Comparison of ENCODE assay signal across 8 cellular contexts in the genomic region with DNA sequence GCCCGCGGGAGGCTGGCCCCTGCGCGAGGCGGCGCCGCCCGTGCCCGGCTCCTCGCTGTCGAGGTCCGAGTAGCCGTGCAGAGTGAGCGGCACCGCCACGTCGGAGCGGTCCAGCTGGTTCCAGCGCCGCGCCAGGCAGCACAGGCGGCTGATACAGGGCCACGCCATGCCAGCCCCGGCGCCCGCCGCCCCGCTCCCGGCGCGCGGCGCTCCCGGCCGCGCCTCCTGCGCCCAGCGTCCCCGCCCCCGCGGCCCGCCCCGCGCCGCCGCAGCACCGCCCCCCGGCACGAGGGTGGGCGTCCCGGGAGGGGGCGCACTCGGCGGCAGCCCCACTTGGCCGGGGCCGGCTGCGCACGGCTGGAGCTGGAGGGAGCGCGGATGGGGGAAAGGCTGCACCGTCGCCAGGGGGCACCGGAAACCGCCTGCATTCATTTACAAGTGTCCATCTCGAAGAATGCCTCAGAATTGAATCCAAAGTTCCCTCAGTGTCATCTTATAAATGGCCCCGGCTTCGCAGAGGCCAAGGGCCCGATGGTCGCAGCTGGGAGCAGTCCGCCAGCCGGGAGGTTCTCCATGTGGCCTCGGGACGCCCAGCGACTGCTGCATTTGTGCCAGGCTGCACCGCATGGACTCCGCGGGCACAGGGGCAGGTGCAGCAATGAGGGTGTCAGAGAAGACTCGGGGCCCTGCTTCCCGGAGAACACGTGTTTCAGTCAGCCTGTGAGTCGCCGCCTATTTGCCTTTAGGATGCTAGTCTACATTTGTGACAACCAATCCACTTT. TPM values are rescaled to one million over a fixed set of nuclear protein-coding genes. Genes with fewer than 3 reads are reported as not detected.
DNase-seq lines count a peak whose midpoint lies in the region; ATAC-seq and TF ChIP-seq lines count a peak whose summit lies in the region.

A gene (minus strand): TSS at position 198 of the 782 bp plus-strand sequence. CDS start 30 bp downstream, at position 168.

- ATAC-seq in GM18505 (IDR thresholded peaks at IDR 0.05; ENCODE audit: unreplicated experiment) = peak; percentile 43
- ATAC-seq in HG02763 (IDR thresholded peaks at IDR 0.05; ENCODE audit: unreplicated experiment) = no peak

- 1 to 5% (median 3%) methylated on average over 14 to 82 of the region's 82 CpGs for WGBS in ovary, 3 donors

- H3K27ac ChIP-seq in SJSA1 = no peak within 1 kb of the TSS
- no peak within 1 kb of the TSS for H3K27ac ChIP-seq in ovary

- H3K4me1 ChIP-seq in SJSA1 (replicated peaks) (peaks cover 18% of the 10 kb centered on the region), ovary (ENCODE audit: insufficient read depth) (peaks cover 5% of the 10 kb centered on the region)

- H3K36me3 ChIP-seq in SJSA1 (peaks cover 19% of the 10 kb centered on the region), ovary (no peaks in the 10 kb centered on the region)

- H3K4me3 ChIP-seq in SJSA1 (peak within 1 kb of the TSS; percentile 73), ovary (peak within 1 kb of the TSS; percentile 44)

- H3K9me3 ChIP-seq in SJSA1 (replicated peaks) (peaks cover 5% of the 10 kb centered on the region; the same call in 1 of the 2 replicates), ovary (no peaks in the 10 kb centered on the region)

- TF ChIP-seq CTCF in ovary (IDR thresholded peaks at IDR 0.05) = no peak

- TF ChIP-seq EP300 in ovary (IDR thresholded peaks at IDR 0.05) = no peak

- DNase-seq in AG08396 (ENCODE audit: low spot score) (peak; percentile 84), HUDEP-2 (lab: John Stamatoyannopoulos, UW; ENCODE audit: unreplicated experiment in 76 of 76) (peak in 54 of 76 experiments; percentile 9 to 59 (median 32)), SJSA1 (ENCODE audit: low read depth in 1 of 2, low spot score in 2 of 2) (peak; percentile 58 to 74), amniotic epithelial cell (ENCODE audit: low read depth) (peak; percentile 32), cardiac septum (ENCODE audit: low spot score) (peak; percentile 73), ovary (peak in 2 of 5 donors; percentile 54 to 58)

- intact Hi-C loops in cardiac septum (cut with DNase I) = no loop called here
- intact Hi-C loops in ovary (cut with DNase I) = no loop called here

- TF ChIP-seq POLR2A in GM18505 (IDR thresholded peaks at IDR 0.05; ENCODE audit: borderline replicate concordance, extremely low read depth, insufficient read depth, insufficient read length) (no peak), ovary (IDR thresholded peaks at IDR 0.05) (no peak)

- no peaks in the 10 kb centered on the region for H3K27me3 ChIP-seq in SJSA1 (replicated peaks)
- H3K27me3 ChIP-seq in ovary = no peaks in the 10 kb centered on the region

RNA-seq across cellular contexts. Expression of the gene that starts here (rescaled TPM):
- total RNA-seq in SJSA1 (2014; rRNA removed; shearing (Covaris generic)) = 1.5 and 3.0 TPM in 2 replicates
- 2.3 TPM for total RNA-seq in cardiac septum
- total RNA-seq in ovary = 1 to 10 TPM in 5 of 7 donors, under 1 TPM in 2; 0.48 to 3.1 (median 1.4) TPM
- polyA plus RNA-seq in ovary = 1 to 10 TPM in 1 of 2 donors, under 1 TPM in 1; 0.47 to 1.2 TPM
